5 cellular contexts compared by ENCODE assay signal in the genomic region with DNA sequence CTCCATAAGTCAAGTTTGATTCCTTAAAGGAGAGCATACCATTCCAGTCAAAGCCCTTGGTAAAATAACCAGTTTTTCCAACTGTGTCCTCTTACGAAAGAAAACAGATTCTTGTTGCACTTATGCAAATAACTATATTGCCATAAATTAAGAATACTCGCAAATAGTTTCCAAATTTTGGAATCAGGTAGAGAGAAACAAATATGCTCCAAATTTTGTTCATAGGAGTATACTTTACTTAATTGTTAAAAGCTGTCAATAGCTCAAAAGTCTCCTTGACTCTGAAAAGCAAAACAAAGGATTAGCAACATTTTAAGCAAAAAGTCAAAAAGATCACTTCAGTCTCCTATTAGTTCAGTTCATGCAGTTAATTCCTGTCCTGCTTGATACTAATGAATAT. TPM values are rescaled to one million over a fixed set of nuclear protein-coding genes. Genes with fewer than 3 reads are reported as not detected.
DNase-seq lines count a peak whose midpoint lies in the region; ATAC-seq and TF ChIP-seq lines count a peak whose summit lies in the region.
"Not testable (repeated sequence)": the region's sequence is repeated elsewhere in the genome, so short reads cannot be mapped to it uniquely, and the experiment has no call there.

No MANE protein-coding gene starts in this region.

- 82% methylated on average over 2 of the region's 2 CpGs; no CpG with 5 or more reads in 1 of the 2 experiments for WGBS in endodermal cell (ENCODE audit: insufficient coverage in 1 of 2, insufficient read length in 1 of 2), 2 experiments
- WGBS in hepatocyte (ENCODE audit: low lambda C conversion rate, missing lambda C conversion rate): 97% methylated on average over 2 of the region's 2 CpGs

- H3K27me3 ChIP-seq in RWPE2 (ENCODE audit: insufficient read depth, poor library complexity, severe bottlenecking); endodermal cell (ENCODE audit: control insufficient read depth, insufficient read depth, low read length, poor library complexity, severe bottlenecking); hepatocyte: not testable (repeated sequence)

- not testable (repeated sequence) for H3K4me3 ChIP-seq in HEK293 (ENCODE audit: low read depth, low read length); RWPE2 (ENCODE audit: severe bottlenecking); hepatocyte
- peak overlapping the region; percentile 60 for H3K4me3 ChIP-seq in endodermal cell (ENCODE audit: low read length)

- not testable (repeated sequence) for H3K9me2 ChIP-seq in hepatocyte (replicated peaks; ENCODE audit: insufficient read depth)

- H3K27ac Mint-ChIP-seq in endodermal cell: not testable (repeated sequence)

- peaks cover 25% of the 10 kb centered on the region for H3K9me3 Mint-ChIP-seq in endodermal cell

- POLR2A ChIA-PET in HEK293 (lab: Yijun Ruan, JAX): not testable (repeated sequence)

- H3K9me3 ChIP-seq in HEK293 (ENCODE audit: control insufficient read depth, insufficient read depth, low read depth, low read length); RWPE2 (ENCODE audit: severe bottlenecking); hepatocyte (ENCODE audit: low read depth): not testable (repeated sequence)
- H3K9me3 ChIP-seq in endodermal cell (ENCODE audit: control insufficient read depth, low read length): peaks cover 41% of the 10 kb centered on the region

- not testable (repeated sequence) for H3K4me3 Mint-ChIP-seq in endodermal cell

- not testable (repeated sequence) for H3K27ac ChIP-seq in HEK293 (ENCODE audit: extremely low read depth, low read depth, low read length); endodermal cell (ENCODE audit: low read depth, low read length)
- H3K27ac ChIP-seq in RWPE2 (ENCODE audit: poor library complexity, severe bottlenecking) (peak overlapping the region; percentile 96), hepatocyte (peak overlapping the region; percentile 64)

- peaks cover 10% of the 10 kb centered on the region for H3K4me1 ChIP-seq in HEK293 (ENCODE audit: control insufficient read depth, insufficient read depth, low read length)
- peaks cover 59% of the 10 kb centered on the region for H3K4me1 ChIP-seq in RWPE2 (ENCODE audit: insufficient read depth, poor library complexity, severe bottlenecking)
- H3K4me1 ChIP-seq in endodermal cell (ENCODE audit: control insufficient read depth, insufficient read depth, low read length): not testable (repeated sequence)
- H3K4me1 ChIP-seq in hepatocyte (ENCODE audit: insufficient read depth): peaks cover 20% of the 10 kb centered on the region

- H3K9ac ChIP-seq in endodermal cell (ENCODE audit: extremely low read depth, low read length, poor library complexity, severe bottlenecking): not testable (repeated sequence)

- not testable (repeated sequence) for H4K20me1 ChIP-seq in hepatocyte (ENCODE audit: insufficient read depth, poor library complexity, severe bottlenecking)

- not testable (repeated sequence) for H3K36me3 ChIP-seq in HEK293 (ENCODE audit: control insufficient read depth in 2 of 2, insufficient read depth in 1 of 2, low read length in 2 of 2); RWPE2 (ENCODE audit: low read depth); endodermal cell (ENCODE audit: control insufficient read depth, insufficient read depth, low read length); hepatocyte (replicated peaks; ENCODE audit: insufficient read depth, low read depth)

- not testable (repeated sequence) for H3K4me2 ChIP-seq in hepatocyte

- H3K36me3 Mint-ChIP-seq in endodermal cell (ENCODE audit: low read depth): not testable (repeated sequence)

- not testable (repeated sequence) for TF ChIP-seq CTCF in HEK293 (tag by site-specific recombination; IDR thresholded peaks at IDR 0.05); RWPE2 (IDR thresholded peaks at IDR 0.05; ENCODE audit: poor library complexity, severe bottlenecking); endodermal cell (conservative IDR thresholded peaks at IDR 0.05); hepatocyte (IDR thresholded peaks at IDR 0.05; ENCODE audit: poor library complexity)

- ATAC-seq in RWPE2 (ENCODE audit: low read depth): not testable (repeated sequence)

- H3K79me2 ChIP-seq in hepatocyte: not testable (repeated sequence)

- H3K27me3 Mint-ChIP-seq in endodermal cell (ENCODE audit: insufficient read depth): not testable (repeated sequence)

- peak; percentile 12 for DNase-seq in ELR (ENCODE audit: low read depth)
- not testable (repeated sequence) for DNase-seq in RWPE2 (ENCODE audit: low spot score); endodermal cell; hepatocyte (ENCODE audit: low spot score)

- CTCF ChIA-PET in HEK293 (lab: Yijun Ruan, JAX): interaction anchor here (0.6 kb wide), 1 partner anchor 28 kb away, joined by 3 read pairs; no protein-coding TSS in a partner anchor

- not testable (repeated sequence) for H2AFZ ChIP-seq in hepatocyte

- peaks cover 10% of the 10 kb centered on the region for H3K4me1 Mint-ChIP-seq in endodermal cell

TF ChIP-seq in HEK293, 187 proteins besides CTCF, POLR2A, EP300 and RAD21:
- peak; percentile 88 for TF ChIP-seq SETDB1 (IDR thresholded peaks at IDR 0.05; ENCODE audit: insufficient read length, low read length)

RNA-seq across cellular contexts. Expression of a gene that starts 38.4 kb away (rescaled TPM):
- 10 to 100 TPM; 21.7 to 36.1 TPM for total RNA-seq in endodermal cell
- 41.1 TPM for polyA plus RNA-seq in endodermal cell (2013, experiment 1 of 2)
- 42.3 TPM for polyA plus RNA-seq in endodermal cell (2013, experiment 2 of 2)
- 41.8 and 46.6 TPM in 2 replicates for total RNA-seq in hepatocyte
- polyA plus RNA-seq in hepatocyte: 9.9 and 10.1 TPM in 2 replicates
